In genomic region chrX:48196745-48197213, GRCh38 we compare ENCODE assay signal across 38 cellular contexts. TPM values are rescaled to one million over a fixed set of nuclear protein-coding genes. Genes with fewer than 3 reads are reported as not detected.
"Had no signal": no experiment of that assay in that cellular context is flagged by ENCODE, and none has a peak within 500 bp of the region (broad histone marks: within the 10 kb centered on the region; RNA-seq: fewer than 3 reads in every experiment).

TSS of gene SSX5 (minus strand) at chrX:48196795. CDS start at chrX:48195358, 1,437 bp downstream.

- H2AFZ ChIP-seq: PC-9 had no signal

- DNase-seq: activated CD4-positive, alpha-beta memory T cell treated with anti-CD3 and anti-CD28 coated beads for 36 hours; activated CD4-positive, alpha-beta T cell treated with anti-CD3 and anti-CD28 coated beads, Interleukin-2, amount 10 ng/mL, durations not matched to agents 7 days and 5 days; activated CD8-positive, alpha-beta memory T cell treated with anti-CD3 and anti-CD28 coated beads, Interleukin-2, amount 50 U/mL, for 4 hours; activated effector memory CD4-positive, alpha-beta T cell treated with Interleukin-2 at 50 U/mL for 16 hours; activated naive CD4-positive, alpha-beta T cell treated with anti-CD3 and anti-CD28 coated beads, Interleukin-2, amount 10 ng/mL, durations not matched to agents 7 days and 5 days; activated naive CD8-positive, alpha-beta T cell treated with anti-CD3 and anti-CD28 coated beads, Interleukin-2, amount 50 U/mL, for 24 hours; activated T-cell treated with anti-CD3 and anti-CD28 coated beads for 4 hours; activated T-cell treated with anti-CD3 and anti-CD28 coated beads, Interleukin-2, amount 50 U/mL, for 4 hours; anterior cingulate cortex; caudate nucleus; cerebellar nuclear complex; NCI-H1092 treated with DMSO at 0.1 percent for 48 hours; NCI-H1417; NCI-H146; NCI-H187; NCI-H2029 treated with DMSO at 0.1 percent for 48 hours; NCI-H2107; NCI-H2171 treated with DMSO at 0.1 percent for 48 hours; NCI-H2227 treated with DMSO at 0.1 percent for 48 hours; NCI-H446; NCI-H510A treated with DMSO at 0.1 percent for 48 hours; NCI-H526 treated with DMSO at 0.1 percent for 48 hours; NCI-H774; PC-9; T-helper 1 cell; T-helper 2 cell; T-helper 9 cell had no signal

- H3K27me3 Mint-ChIP-seq: activated CD4-positive, alpha-beta memory T cell treated with anti-CD3 and anti-CD28 coated beads for 36 hours; activated CD4-positive, alpha-beta T cell treated with anti-CD3 and anti-CD28 coated beads, Interleukin-2, amount 10 ng/mL, durations not matched to agents 7 days and 5 days; activated naive CD8-positive, alpha-beta T cell; activated naive CD8-positive, alpha-beta T cell treated with anti-CD3 and anti-CD28 coated beads, Interleukin-2, amount 50 U/mL, for 24 hours had no signal

- H3K4me3 ChIP-seq: PC-9, SK-N-MC had no signal

- H3K27ac Mint-ChIP-seq: activated CD4-positive, alpha-beta memory T cell treated with anti-CD3 and anti-CD28 coated beads for 36 hours; activated CD4-positive, alpha-beta T cell treated with anti-CD3 and anti-CD28 coated beads, Interleukin-2, amount 10 ng/mL, durations not matched to agents 7 days and 5 days; activated naive CD4-positive, alpha-beta T cell treated with anti-CD3 and anti-CD28 coated beads, Interleukin-2, amount 10 ng/mL, durations not matched to agents 7 days and 5 days; activated naive CD8-positive, alpha-beta T cell; activated naive CD8-positive, alpha-beta T cell treated with anti-CD3 and anti-CD28 coated beads, Interleukin-2, amount 50 U/mL, for 24 hours; brain had no signal

- H3K9me3 Mint-ChIP-seq: activated CD4-positive, alpha-beta memory T cell treated with anti-CD3 and anti-CD28 coated beads for 36 hours; activated CD4-positive, alpha-beta T cell treated with anti-CD3 and anti-CD28 coated beads, Interleukin-2, amount 10 ng/mL, durations not matched to agents 7 days and 5 days; activated naive CD4-positive, alpha-beta T cell treated with anti-CD3 and anti-CD28 coated beads, Interleukin-2, amount 10 ng/mL, durations not matched to agents 7 days and 5 days; activated naive CD8-positive, alpha-beta T cell treated with anti-CD3 and anti-CD28 coated beads, Interleukin-2, amount 50 U/mL, for 24 hours; activated T-cell treated with anti-CD3 and anti-CD28 coated beads, Interleukin-2, amount 50 U/mL, for 4 hours had no signal

- H3K4me3 Mint-ChIP-seq: activated CD4-positive, alpha-beta memory T cell treated with anti-CD3 and anti-CD28 coated beads for 36 hours; activated CD4-positive, alpha-beta T cell treated with anti-CD3 and anti-CD28 coated beads, Interleukin-2, amount 10 ng/mL, durations not matched to agents 7 days and 5 days; activated naive CD4-positive, alpha-beta T cell treated with anti-CD3 and anti-CD28 coated beads, Interleukin-2, amount 10 ng/mL, durations not matched to agents 7 days and 5 days; activated naive CD8-positive, alpha-beta T cell; activated naive CD8-positive, alpha-beta T cell treated with anti-CD3 and anti-CD28 coated beads, Interleukin-2, amount 50 U/mL, for 24 hours; activated T-cell treated with anti-CD3 and anti-CD28 coated beads, Interleukin-2, amount 50 U/mL, for 4 hours; brain had no signal

- H3K9ac ChIP-seq: KMS-11 had no signal

- H3K4me2 ChIP-seq: KMS-11, PC-9 had no signal

- H3K4me1 Mint-ChIP-seq: activated CD4-positive, alpha-beta T cell treated with anti-CD3 and anti-CD28 coated beads, Interleukin-2, amount 10 ng/mL, durations not matched to agents 7 days and 5 days; activated naive CD4-positive, alpha-beta T cell treated with anti-CD3 and anti-CD28 coated beads, Interleukin-2, amount 10 ng/mL, durations not matched to agents 7 days and 5 days; activated naive CD8-positive, alpha-beta T cell treated with anti-CD3 and anti-CD28 coated beads, Interleukin-2, amount 50 U/mL, for 24 hours; brain had no signal

- H3K27ac ChIP-seq: KMS-11, PC-9, RWPE1, SK-N-MC, VCaP had no signal

- ATAC-seq: activated naive CD8-positive, alpha-beta T cell treated with anti-CD3 and anti-CD28 coated beads, Interleukin-2, amount 50 U/mL, for 24 hours; activated T-cell treated with anti-CD3 and anti-CD28 coated beads, Interleukin-2, amount 50 U/mL, for 4 hours; Right ventricle myocardium inferior had no signal

- H3K36me3 Mint-ChIP-seq: activated CD4-positive, alpha-beta memory T cell treated with anti-CD3 and anti-CD28 coated beads for 36 hours; activated naive CD4-positive, alpha-beta T cell treated with anti-CD3 and anti-CD28 coated beads, Interleukin-2, amount 10 ng/mL, durations not matched to agents 7 days and 5 days; activated naive CD8-positive, alpha-beta T cell; brain had no signal

- FAIRE-seq: bronchial epithelial cell, RCC 7860 had no signal

RNA-seq across cellular contexts. Expression of gene SSX5, which starts in this region (rescaled TPM):
- total RNA-seq: activated CD4-positive, alpha-beta memory T cell treated with anti-CD3 and anti-CD28 coated beads for 36 hours; activated CD4-positive, alpha-beta T cell treated with anti-CD3 and anti-CD28 coated beads, Interleukin-2, amount 10 ng/mL, durations not matched to agents 7 days and 5 days; activated T-cell treated with anti-CD3 and anti-CD28 coated beads, Interleukin-2, amount 50 U/mL, for 4 hours; bronchial epithelial cell; M059J; OCI-LY7; PC-9; Right ventricle myocardium inferior had no signal
